ENCODE assay signal across 10 cellular contexts in the genomic region with DNA sequence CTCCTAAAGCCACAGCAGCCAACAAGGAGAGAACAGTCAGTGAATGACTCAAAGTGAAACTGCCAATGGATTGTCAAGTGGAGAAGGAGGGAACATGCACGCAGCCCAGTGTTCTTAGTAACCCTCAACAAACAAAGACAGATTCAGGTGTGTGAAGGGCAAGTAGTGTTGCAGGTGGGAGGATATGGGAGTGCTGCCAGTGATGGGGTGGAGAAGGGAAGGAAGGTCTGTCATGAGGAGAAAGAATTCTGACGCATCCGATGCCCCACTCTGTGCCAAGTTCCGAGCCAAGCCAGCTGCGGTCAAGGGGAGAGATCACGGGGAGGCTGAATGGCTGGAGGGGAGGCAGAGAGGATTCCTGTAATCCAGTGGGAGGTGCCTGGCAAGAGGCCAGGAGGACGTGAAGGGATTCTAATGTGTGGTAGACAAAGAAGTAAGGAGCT. TPM values are rescaled to one million over a fixed set of nuclear protein-coding genes. Genes with fewer than 3 reads are reported as not detected.
A peak's percentile ranks its signal among the peaks of the same experiment; 100 is the strongest.
DNase-seq lines count a peak whose midpoint lies in the region.
"Had no signal": no experiment of that assay in that cellular context is flagged by ENCODE, and none has a peak within 500 bp of the region (broad histone marks: within the 10 kb centered on the region; RNA-seq: fewer than 3 reads in every experiment).

No MANE protein-coding gene starts in this region.

- H3K36me3 ChIP-seq in mucosa of rectum (ENCODE audit: control insufficient read depth in 2 of 2, insufficient read depth in 2 of 2, low read length in 2 of 2): no peaks in the 10 kb centered on the region

- H3K9ac ChIP-seq in mucosa of rectum (ENCODE audit: low read depth in 1 of 2, low read length in 2 of 2): no peak overlapping the region

- no peaks in the 10 kb centered on the region for H3K9me3 ChIP-seq in mucosa of rectum (ENCODE audit: control insufficient read depth in 2 of 2, low read length in 2 of 2)

- DNase-seq in DMS53 (lab: John Stamatoyannopoulos, UW) (peak; percentile 94), NCI-H345 (lab: John Stamatoyannopoulos, UW) (peak; percentile 56), dermis blood vessel endothelial cell (peak; percentile 47), epidermal melanocyte (ENCODE audit: insufficient read length, low spot score) (no peak), globus pallidus (ENCODE audit: low spot score) (no peak), OCI-M2 (lab: John Stamatoyannopoulos, UW; ENCODE audit: unreplicated experiment) (no peak)
- DNase-seq in activated CD4-positive, alpha-beta T cell treated with anti-CD3 and anti-CD28 coated beads, Interleukin-2, amount 50 U/mL, for 4 hours: no peak
- DNase-seq: activated CD4-positive, alpha-beta memory T cell treated with anti-CD3 and anti-CD28 coated beads, Interleukin-2, amount 10 ng/mL, durations not matched to agents 7 days and 5 days; DND-41 had no signal

- peak overlapping the region; percentile 32 to 53 for H3K27ac ChIP-seq in mucosa of rectum (ENCODE audit: low read depth in 2 of 2, low read length in 2 of 2)

- peaks cover 38 to 40% of the 10 kb centered on the region in 2 donors for H3K4me1 ChIP-seq in mucosa of rectum (ENCODE audit: control insufficient read depth in 2 of 2, insufficient read depth in 2 of 2, low read length in 2 of 2)

- no peak overlapping the region for H3K4me3 ChIP-seq in mucosa of rectum (ENCODE audit: low read length in 2 of 2)

- H3K27me3 ChIP-seq in mucosa of rectum (ENCODE audit: control insufficient read depth in 2 of 2, insufficient read depth in 2 of 2, low read length in 2 of 2): no peaks in the 10 kb centered on the region

RNA-seq across cellular contexts. Expression of a gene that starts 56.5 kb away (rescaled TPM):
- 123 and 204 TPM in 2 replicates for total RNA-seq in dermis blood vessel endothelial cell

Comparison
In these comparisons a context has a peak if more than half of its experiments do, and no peak if none do; other contexts are left out.
1. DNase-seq: peak in DMS53 (single experiment), NCI-H345 (single experiment) and dermis blood vessel endothelial cell (single experiment); none in epidermal melanocyte (single experiment), globus pallidus (single experiment), activated CD4-positive, alpha-beta T cell treated with anti-CD3 and anti-CD28 coated beads, Interleukin-2, amount 50 U/mL, for 4 hours (0 of 2) and OCI-M2 (single experiment).